15 cellular contexts compared by ENCODE assay signal in genomic region chr9:89621676-89622075, GRCh38. TPM values are rescaled to one million over a fixed set of nuclear protein-coding genes. Genes with fewer than 3 reads are reported as not detected.
A peak's percentile ranks its signal among the peaks of the same experiment; 100 is the strongest.
DNase-seq lines count a peak whose midpoint lies in the region; ATAC-seq and TF ChIP-seq lines count a peak whose summit lies in the region.
"Had no signal": no experiment of that assay in that cellular context is flagged by ENCODE, and none has a peak within 500 bp of the region (broad histone marks: within the 10 kb centered on the region; RNA-seq: fewer than 3 reads in every experiment).

No MANE protein-coding gene starts in this region.

- H3K36me3 ChIP-seq in neuronal stem cell (replicated peaks in 1 of 2; ENCODE audit: control insufficient read depth in 2 of 2, insufficient read depth in 2 of 2, low read length in 2 of 2) (no peaks in the 10 kb centered on the region), stomach (no peaks in the 10 kb centered on the region)

- H3K9ac ChIP-seq in neuronal stem cell (ENCODE audit: low read depth, low read length, poor library complexity) = no peak overlapping the region

- ATAC-seq in left cardiac atrium (peak; percentile 8 to 9), HG03175 (IDR thresholded peaks at IDR 0.05; ENCODE audit: unreplicated experiment) (no peak)
- ATAC-seq: A549 had no signal

- no peak overlapping the region for H2BK5ac ChIP-seq in neuronal stem cell (ENCODE audit: low read length)

- H3K14ac ChIP-seq in neuronal stem cell (ENCODE audit: low read length) = no peak overlapping the region

- H3K27me3 ChIP-seq in neuronal stem cell (ENCODE audit: control insufficient read depth in 3 of 3, insufficient read depth in 3 of 3, low read depth in 1 of 3, low read length in 3 of 3) = peaks cover 0 to 45% (median 9%) of the 10 kb centered on the region in 3 experiments
- no peaks in the 10 kb centered on the region for H3K27me3 ChIP-seq in stomach

- no peak for DNase-seq in left cardiac atrium
- no peak for DNase-seq in neuronal stem cell (ENCODE audit: low spot score)
- DNase-seq in stomach = no peak
- no peak for DNase-seq in NCI-H2171 treated with DMSO at 0.1 percent for 48 hours (lab: John Stamatoyannopoulos, UW)
- no peak for DNase-seq in retina
- no peak for DNase-seq in NCI-H446 (lab: John Stamatoyannopoulos, UW)
- DNase-seq: Caco-2, DMS153, KBM-7, NCI-H1436, NCI-H2029 treated with DMSO at 0.1 percent for 48 hours, PC-9 had no signal

- TF ChIP-seq POLR2A in stomach (IDR thresholded peaks at IDR 0.05) = no peak

- peak; percentile 97 for TF ChIP-seq EP300 in stomach (IDR thresholded peaks at IDR 0.05)

- no CpG with 5 or more reads among the region's 4 CpGs for WGBS in neuronal stem cell (ENCODE audit: extremely low coverage in 2 of 2, insufficient read length in 2 of 2, insufficient replicate concordance in 1 of 2), 2 donors
- 69 to 89% (median 84%) methylated on average over 4 of the region's 4 CpGs for WGBS in stomach, 5 donors

- H3K79me1 ChIP-seq in neuronal stem cell (ENCODE audit: low read depth, low read length) = no peaks in the 10 kb centered on the region

- intact Hi-C loops in left cardiac atrium (cut with DNase I) = no loop called here
- intact Hi-C loops in stomach (cut with DNase I; ENCODE audit: low total_unique reads) = no loop called here

- no peak overlapping the region for H3K23ac ChIP-seq in neuronal stem cell (ENCODE audit: low read depth, low read length, poor library complexity)

- no peak overlapping the region for H4K8ac ChIP-seq in neuronal stem cell (ENCODE audit: low read depth, low read length)

- no peak overlapping the region for H2BK15ac ChIP-seq in neuronal stem cell (ENCODE audit: low read length)

- H3K4me1 ChIP-seq in neuronal stem cell (ENCODE audit: control insufficient read depth in 2 of 2, insufficient read depth in 1 of 2, low read depth in 1 of 2, low read length in 2 of 2) = peaks cover 12 to 17% of the 10 kb centered on the region in 2 donors
- H3K4me1 ChIP-seq in stomach = peaks cover 50 to 91% (median 68%) of the 10 kb centered on the region in 4 donors
- H3K4me1 ChIP-seq: A549 had no signal

- no peak overlapping the region for H3K4me3 ChIP-seq in neuronal stem cell (ENCODE audit: low read length in 2 of 2)
- H3K4me3 ChIP-seq in stomach = no peak overlapping the region
- H3K4me3 ChIP-seq: A549, PC-9 had no signal

- peak overlapping the region; percentile 35 for H3K18ac ChIP-seq in neuronal stem cell (ENCODE audit: low read length)

- H3K9me3 ChIP-seq in neuronal stem cell (replicated peaks in 1 of 2; ENCODE audit: control insufficient read depth in 2 of 2, insufficient read depth in 1 of 2, low read depth in 1 of 2, low read length in 2 of 2) (peaks cover 0 to 2% of the 10 kb centered on the region in 2 donors), stomach (no peaks in the 10 kb centered on the region)
- H3K9me3 ChIP-seq: A549, Caco-2 had no signal

- no peak overlapping the region for H3K4me2 ChIP-seq in neuronal stem cell (ENCODE audit: insufficient read depth, low read length, poor library complexity, severe bottlenecking)
- H3K4me2 ChIP-seq: A549, PC-9 had no signal

- H2BK120ac ChIP-seq in neuronal stem cell (ENCODE audit: low read depth, low read length) = no peak overlapping the region

- no peak overlapping the region for H2AFZ ChIP-seq in neuronal stem cell (ENCODE audit: low read length)
- H2AFZ ChIP-seq: PC-9 had no signal

- no peak overlapping the region for H2BK12ac ChIP-seq in neuronal stem cell (ENCODE audit: low read length)

- peak overlapping the region; percentile 68 for H3K27ac ChIP-seq in C4-2B
- H3K27ac ChIP-seq in neuronal stem cell (replicated peaks; ENCODE audit: low read length) = no peak overlapping the region
- peak overlapping the region in 3 of 5 donors; percentile 28 to 82 (median 65) for H3K27ac ChIP-seq in stomach
- H3K27ac ChIP-seq: A549, PC-9 had no signal

- H3K4ac ChIP-seq in neuronal stem cell (ENCODE audit: low read length) = no peak overlapping the region

- no peak overlapping the region for H4K91ac ChIP-seq in neuronal stem cell (ENCODE audit: low read depth, low read length, poor library complexity)

- no peak for TF ChIP-seq CTCF in C4-2B (conservative IDR thresholded peaks at IDR 0.05)
- no peak for TF ChIP-seq CTCF in stomach (IDR thresholded peaks at IDR 0.05)

- no peak overlapping the region for H2AK5ac ChIP-seq in neuronal stem cell (ENCODE audit: low read depth, low read length)

RNA-seq across cellular contexts. Expression of gene GADD45G, which starts 16.9 kb away (rescaled TPM):
- total RNA-seq in left cardiac atrium = 100 to 1,000 TPM; 107 to 128 TPM
- 0.79 TPM for polyA plus RNA-seq in neuronal stem cell (2013, experiment 1 of 2)
- 0.61 TPM for polyA plus RNA-seq in neuronal stem cell (2013, experiment 2 of 2)
- 100 to 1,000 TPM in 2 of 5 donors, 10 to 100 TPM in 1, 1 to 10 TPM in 2; 6.8 to 121 (median 24.9) TPM for total RNA-seq in stomach
- 100 to 1,000 TPM in 2 of 3 donors, 10 to 100 TPM in 1; 88.8 to 113 (median 104) TPM for polyA plus RNA-seq in stomach
